Comparison of ENCODE assay signal across 20 cellular contexts in genomic region chr16:972316-973002, GRCh38. TPM values are rescaled to one million over a fixed set of nuclear protein-coding genes. Genes with fewer than 3 reads are reported as not detected.
A peak's percentile ranks its signal among the peaks of the same experiment; 100 is the strongest.
DNase-seq lines count a peak whose midpoint lies in the region; ATAC-seq and TF ChIP-seq lines count a peak whose summit lies in the region.
"Had no signal": no experiment of that assay in that cellular context is flagged by ENCODE, and none has a peak within 500 bp of the region (broad histone marks: within the 10 kb centered on the region; RNA-seq: fewer than 3 reads in every experiment).

No MANE protein-coding gene starts in this region.

- peak in 1 of 2 donors; percentile 29 for TF ChIP-seq POLR2A in tibial nerve (IDR thresholded peaks at IDR 0.05)

- H3K9me3 Mint-ChIP-seq in activated naive CD8-positive, alpha-beta T cell treated with anti-CD3 and anti-CD28 coated beads for 36 hours: no peaks in the 10 kb centered on the region
- H3K9me3 Mint-ChIP-seq: activated CD4-positive, alpha-beta memory T cell treated with anti-CD3 and anti-CD28 coated beads for 36 hours; activated T-helper 1 cell treated with anti-CD3 and anti-CD28 coated beads, Interleukin-12 subunit alpha, Interleukin-12 subunit beta, Interleukin-2, Interleukin-4 antibody, amounts not matched to agents 30 ng/mL and 10 ng/mL and 1 ng/mL, durations not matched to agents 14 hours and 24 hours and 36 hours had no signal

- intact Hi-C loops in head of caudate nucleus (cut with DNase I): loop anchor here (5.0 kb wide), 1 partner anchor 75 kb away; no protein-coding TSS in a partner anchor

- 33 to 64% methylated on average over 19 to 24 of the region's 32 CpGs for WGBS in tibial nerve, 2 donors

- ATAC-seq in HG03139 (IDR thresholded peaks at IDR 0.05; ENCODE audit: unreplicated experiment): no peak
- ATAC-seq: K562, SK-N-SH treated with all-trans-retinoic acid at 6 μM for 48 hours had no signal

- no peak overlapping the region for H3K27ac Mint-ChIP-seq in activated naive CD8-positive, alpha-beta T cell treated with anti-CD3 and anti-CD28 coated beads for 36 hours
- H3K27ac Mint-ChIP-seq: activated CD4-positive, alpha-beta memory T cell treated with anti-CD3 and anti-CD28 coated beads for 36 hours had no signal

- TF ChIP-seq EP300 in tibial nerve (IDR thresholded peaks at IDR 0.05): peak in 1 of 2 donors; percentile 71

- H3K4me1 ChIP-seq in tibial nerve: peaks cover 0 to 87% (median 46%) of the 10 kb centered on the region in 4 donors
- H3K4me1 ChIP-seq: colonic mucosa had no signal

- DNase-seq in activated CD8-positive, alpha-beta memory T cell treated with anti-CD3 and anti-CD28 coated beads, Interleukin-2, amount 50 U/mL, for 4 hours: peak; percentile 13
- DNase-seq in activated CD8-positive, alpha-beta memory T cell treated with anti-CD3 and anti-CD28 coated beads for 24 hours: no peak
- peak; percentile 84 to 97 (median 92) for DNase-seq in head of caudate nucleus
- peak; percentile 84 for DNase-seq in occipital lobe (lab: John Stamatoyannopoulos, UW)
- DNase-seq in tibial nerve (ENCODE audit: low spot score in 2 of 2): no peak
- no peak for DNase-seq in activated naive CD8-positive, alpha-beta T cell treated with anti-CD3 and anti-CD28 coated beads for 36 hours
- DNase-seq in HuH-7.5 (ENCODE audit: low spot score): no peak
- DNase-seq: 8988T; activated CD4-positive, alpha-beta memory T cell treated with anti-CD3 and anti-CD28 coated beads for 36 hours; colonic mucosa; DND-41; kidney glomerular epithelial cell; stimulated activated CD4-positive, alpha-beta T cell treated with anti-CD3 and anti-CD28 coated beads, Interleukin-1b, Interleukin-23, amount 100 ng/mL, for 48 hours had no signal

- no peak for TF ChIP-seq CTCF in tibial nerve (IDR thresholded peaks at IDR 0.05)

- H3K27me3 ChIP-seq in tibial nerve: no peaks in the 10 kb centered on the region
- H3K27me3 ChIP-seq: adrenal gland, colonic mucosa had no signal

- no peaks in the 10 kb centered on the region for H3K27me3 Mint-ChIP-seq in activated naive CD8-positive, alpha-beta T cell treated with anti-CD3 and anti-CD28 coated beads for 36 hours
- H3K27me3 Mint-ChIP-seq: activated CD4-positive, alpha-beta memory T cell treated with anti-CD3 and anti-CD28 coated beads for 36 hours had no signal

- peak overlapping the region; percentile 70 to 92 (median 88) for H3K27ac ChIP-seq in tibial nerve
- H3K27ac ChIP-seq: adrenal gland, C4-2B, colonic mucosa, thoracic aorta had no signal

- peaks cover 12% of the 10 kb centered on the region for H3K4me1 Mint-ChIP-seq in activated naive CD8-positive, alpha-beta T cell treated with anti-CD3 and anti-CD28 coated beads for 36 hours

- no peak overlapping the region for H3K4me3 ChIP-seq in tibial nerve
- H3K4me3 ChIP-seq: adrenal gland, colonic mucosa, K562, thoracic aorta had no signal

- no peaks in the 10 kb centered on the region for H3K36me3 Mint-ChIP-seq in activated naive CD8-positive, alpha-beta T cell treated with anti-CD3 and anti-CD28 coated beads for 36 hours
- H3K36me3 Mint-ChIP-seq: activated CD4-positive, alpha-beta memory T cell treated with anti-CD3 and anti-CD28 coated beads for 36 hours had no signal

- H3K4me3 Mint-ChIP-seq in activated naive CD8-positive, alpha-beta T cell treated with anti-CD3 and anti-CD28 coated beads for 36 hours: no peak overlapping the region
- H3K4me3 Mint-ChIP-seq: activated CD4-positive, alpha-beta memory T cell treated with anti-CD3 and anti-CD28 coated beads for 36 hours had no signal

- H3K9me3 ChIP-seq in tibial nerve: no peaks in the 10 kb centered on the region
- H3K9me3 ChIP-seq: adrenal gland, colonic mucosa, thoracic aorta had no signal

- peaks cover 0 to 14% (median 0%) of the 10 kb centered on the region in 3 donors for H3K36me3 ChIP-seq in tibial nerve
- H3K36me3 ChIP-seq: adrenal gland, colonic mucosa, thoracic aorta had no signal

RNA-seq across cellular contexts. Expression of gene LMF1, which starts 1.7 kb away (rescaled TPM):
- total RNA-seq in occipital lobe: 9.4 TPM
- total RNA-seq in tibial nerve: 10 to 100 TPM; 24.5 to 58.5 (median 31.8) TPM
- total RNA-seq in activated naive CD8-positive, alpha-beta T cell treated with anti-CD3 and anti-CD28 coated beads for 36 hours: 1 to 10 TPM; 7.0 to 8.1 TPM

RNA-seq across cellular contexts. Expression of gene SOX8, which starts 9.1 kb away (rescaled TPM):
- total RNA-seq in occipital lobe (20.1 TPM), tibial nerve (10 to 100 TPM; 51.3 to 74.5 (median 66.3) TPM)
- total RNA-seq in activated naive CD8-positive, alpha-beta T cell treated with anti-CD3 and anti-CD28 coated beads for 36 hours: under 1 TPM; 0.42 to 0.58 TPM

Comparison
In these comparisons a context has a peak if more than half of its experiments do, and no peak if none do; other contexts are left out.
1. DNase-seq: peak in activated CD8-positive, alpha-beta memory T cell treated with anti-CD3 and anti-CD28 coated beads, Interleukin-2, amount 50 U/mL, for 4 hours (single experiment), head of caudate nucleus (42 of 42) and occipital lobe (single experiment); none in activated CD8-positive, alpha-beta memory T cell treated with anti-CD3 and anti-CD28 coated beads for 24 hours (single experiment), tibial nerve (0 of 2), activated naive CD8-positive, alpha-beta T cell treated with anti-CD3 and anti-CD28 coated beads for 36 hours (single experiment) and HuH-7.5 (single experiment).
2. RNA of gene SOX8, which starts 9.1 kb away (total RNA-seq): 51.3 to 74.5 TPM in tibial nerve and 20.1 TPM in occipital lobe (single experiment); 0.42 to 0.58 TPM in activated naive CD8-positive, alpha-beta T cell treated with anti-CD3 and anti-CD28 coated beads for 36 hours; every median in the first group is over 10 times any median in the second.